Comparison of ENCODE assay signal across 10 cellular contexts in genomic region chr1:66399888-66400529, GRCh38.
DNase-seq lines count a peak whose midpoint lies in the region; ATAC-seq and TF ChIP-seq lines count a peak whose summit lies in the region.
"Had no signal": no experiment of that assay in that cellular context is flagged by ENCODE, and none has a peak within 500 bp of the region (broad histone marks: within the 10 kb centered on the region; RNA-seq: fewer than 3 reads in every experiment).

No MANE protein-coding gene starts in this region.

- no peak overlapping the region for H3K4me3 ChIP-seq in fibroblast of mammary gland (ENCODE audit: control insufficient read depth, low read depth, low read length)

- in situ Hi-C loops in GM13977 (cut with MboI; ENCODE audit: low pct_unique_long_range_greater_than_20kb, low sequenced_read_pairs, unreplicated experiment) = no loop called here

- TF ChIP-seq CTCF in GM13977 (IDR thresholded peaks at IDR 0.05; ENCODE audit: extremely low read depth, insufficient read depth, missing control alignments) (no peak), fibroblast of mammary gland (conservative IDR thresholded peaks at IDR 0.05; ENCODE audit: control insufficient read depth, insufficient read depth, low read depth, low read length) (no peak)

- DNase-seq in GM13977 (ENCODE audit: low spot score) (peak; percentile 57), fibroblast of mammary gland (ENCODE audit: low read depth) (peak; percentile 18), inferior parietal cortex (ENCODE audit: extremely low spot score) (no peak), NCI-H1105 treated with DMSO at 0.1 percent for 48 hours (lab: John Stamatoyannopoulos, UW) (no peak)
- DNase-seq: activated naive CD4-positive, alpha-beta T cell treated with Interleukin-2 at 50 U/mL for 16 hours; NCI-H1092 had no signal

- ATAC-seq in GM21447 (IDR thresholded peaks at IDR 0.05; ENCODE audit: unreplicated experiment) = peak; percentile 9
- ATAC-seq in HG03378 (IDR thresholded peaks at IDR 0.05; ENCODE audit: unreplicated experiment) = peak; percentile 30
- no peak for ATAC-seq in HG03196 (IDR thresholded peaks at IDR 0.05; ENCODE audit: unreplicated experiment)
- ATAC-seq in GM19452 (IDR thresholded peaks at IDR 0.05; ENCODE audit: unreplicated experiment) = no peak

Comparison
In these comparisons a context has a peak if more than half of its experiments do, and no peak if none do; other contexts are left out.
1. DNase-seq: peak in GM13977 (single experiment) and fibroblast of mammary gland (single experiment); none in inferior parietal cortex (single experiment) and NCI-H1105 treated with DMSO at 0.1 percent for 48 hours (single experiment).
2. ATAC-seq: peak in GM21447 (single experiment) and HG03378 (single experiment); none in HG03196 (single experiment) and GM19452 (single experiment).